17 cellular contexts compared by ENCODE assay signal in the genomic region with DNA sequence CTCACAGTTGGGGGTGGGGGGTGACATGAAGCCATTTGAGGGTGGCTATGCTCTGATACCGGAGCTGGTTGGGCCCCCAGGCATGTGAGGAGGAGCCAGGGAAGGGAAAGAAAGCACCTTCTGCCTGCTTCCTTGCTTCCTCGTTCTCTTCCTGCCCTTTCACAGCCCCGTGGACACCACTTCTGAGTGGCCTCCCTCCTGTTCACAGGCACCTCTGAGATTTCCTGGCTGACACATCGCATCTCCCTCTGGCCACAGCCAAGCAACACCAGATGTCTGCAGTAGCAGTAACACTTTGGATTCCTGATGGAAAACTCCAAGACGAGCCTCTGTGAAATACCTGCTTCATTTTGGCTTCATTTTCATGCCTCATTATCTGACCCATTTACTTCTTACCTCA.
DNase-seq lines count a peak whose midpoint lies in the region; ATAC-seq and TF ChIP-seq lines count a peak whose summit lies in the region.
"Had no signal": no experiment of that assay in that cellular context is flagged by ENCODE, and none has a peak within 500 bp of the region (broad histone marks: within the 10 kb centered on the region; RNA-seq: fewer than 3 reads in every experiment).

No MANE protein-coding gene starts in this region.

- peaks cover 8% of the 10 kb centered on the region for H3K36me3 Mint-ChIP-seq in endothelial cell (ENCODE audit: low read depth, unreplicated experiment)

- POLR2A ChIA-PET in HEK293 (lab: Yijun Ruan, JAX): no interaction called here

- CTCF ChIA-PET in HEK293 (lab: Yijun Ruan, JAX): no interaction called here

- H3K27ac Mint-ChIP-seq in endothelial cell (ENCODE audit: unreplicated experiment): peak overlapping the region; percentile 13
- H3K27ac Mint-ChIP-seq: activated CD4-positive, alpha-beta T cell treated with anti-CD3 and anti-CD28 coated beads for 36 hours; HFFc6 had no signal

- H3K36me3 ChIP-seq in HEK293 (ENCODE audit: control insufficient read depth in 2 of 2, insufficient read depth in 1 of 2, low read length in 2 of 2): no peaks in the 10 kb centered on the region
- no peaks in the 10 kb centered on the region for H3K36me3 ChIP-seq in effector memory CD4-positive, alpha-beta T cell (ENCODE audit: control insufficient read depth, insufficient read depth, low read length)
- H3K36me3 ChIP-seq: Peyer's patch, transverse colon had no signal

- no peak overlapping the region for H3K4me3 Mint-ChIP-seq in endothelial cell (ENCODE audit: unreplicated experiment)
- H3K4me3 Mint-ChIP-seq: activated CD4-positive, alpha-beta T cell treated with anti-CD3 and anti-CD28 coated beads for 36 hours; HFFc6 had no signal

- peaks cover 30% of the 10 kb centered on the region for H3K4me1 Mint-ChIP-seq in endothelial cell (ENCODE audit: unreplicated experiment)
- H3K4me1 Mint-ChIP-seq: activated CD4-positive, alpha-beta T cell treated with anti-CD3 and anti-CD28 coated beads for 36 hours had no signal

- no peaks in the 10 kb centered on the region for H3K9me3 ChIP-seq in HEK293 (ENCODE audit: control insufficient read depth, insufficient read depth, low read depth, low read length)
- H3K9me3 ChIP-seq in effector memory CD4-positive, alpha-beta T cell (ENCODE audit: control insufficient read depth, low read length): no peaks in the 10 kb centered on the region
- H3K9me3 ChIP-seq: Peyer's patch, transverse colon had no signal

- H3K9me3 Mint-ChIP-seq in endothelial cell (ENCODE audit: unreplicated experiment): no peaks in the 10 kb centered on the region
- H3K9me3 Mint-ChIP-seq: HFFc6 had no signal

- DNase-seq in AG10803 (ENCODE audit: low read depth) (peak; percentile 34), endothelial cell (ENCODE audit: low spot score) (no peak), retina (peak; percentile 19), NOMO-1 treated with dmso at 0.1 percent for 144 hours (lab: John Stamatoyannopoulos, UW; ENCODE audit: unreplicated experiment) (no peak)
- DNase-seq in stimulated activated naive CD4-positive, alpha-beta T cell (lab: John Stamatoyannopoulos, UW): no peak
- DNase-seq in effector memory CD4-positive, alpha-beta T cell: no peak
- DNase-seq: activated CD4-positive, alpha-beta T cell treated with anti-CD3 and anti-CD28 coated beads for 36 hours; effector CD8-positive, alpha-beta T cell; GF-D8; HFFc6; NCI-H1436; NCI-H2171 treated with DMSO at 0.1 percent for 48 hours; NCI-H82; Peyer's patch; transverse colon had no signal

- H3K4me3 ChIP-seq in AG10803 (ENCODE audit: low read length) (no peak overlapping the region), HEK293 (ENCODE audit: low read depth, low read length) (no peak overlapping the region)
- no peak overlapping the region for H3K4me3 ChIP-seq in effector memory CD4-positive, alpha-beta T cell (ENCODE audit: insufficient read depth, low read depth, low read length, poor library complexity, severe bottlenecking)
- H3K4me3 ChIP-seq: Peyer's patch, transverse colon had no signal

- peaks cover 2% of the 10 kb centered on the region for H3K27me3 Mint-ChIP-seq in endothelial cell (ENCODE audit: unreplicated experiment)
- H3K27me3 Mint-ChIP-seq: activated CD4-positive, alpha-beta T cell treated with anti-CD3 and anti-CD28 coated beads for 36 hours had no signal

- no peaks in the 10 kb centered on the region for H3K27me3 ChIP-seq in effector memory CD4-positive, alpha-beta T cell (replicated peaks; ENCODE audit: control insufficient read depth, insufficient read depth, low read length, poor library complexity, severe bottlenecking)
- H3K27me3 ChIP-seq: Peyer's patch, transverse colon had no signal

- TF ChIP-seq CTCF in AG10803 (conservative IDR thresholded peaks at IDR 0.05; ENCODE audit: low read length) (no peak), HEK293 (tag by site-specific recombination; IDR thresholded peaks at IDR 0.05) (no peak), endothelial cell (IDR thresholded peaks at IDR 0.05; ENCODE audit: unreplicated experiment) (no peak)

- H3K27ac ChIP-seq in HEK293 (ENCODE audit: extremely low read depth, low read depth, low read length): no peak overlapping the region
- H3K27ac ChIP-seq in effector memory CD4-positive, alpha-beta T cell (ENCODE audit: insufficient read depth, low read length, poor library complexity, severe bottlenecking): no peak overlapping the region
- H3K27ac ChIP-seq: Peyer's patch, transverse colon had no signal

- no peak for ATAC-seq in GM21528 (IDR thresholded peaks at IDR 0.05; ENCODE audit: low FRiP score, unreplicated experiment)
- ATAC-seq: activated CD4-positive, alpha-beta T cell treated with anti-CD3 and anti-CD28 coated beads for 36 hours had no signal

- no peaks in the 10 kb centered on the region for H3K4me1 ChIP-seq in HEK293 (ENCODE audit: control insufficient read depth, insufficient read depth, low read length)
- no peaks in the 10 kb centered on the region for H3K4me1 ChIP-seq in effector memory CD4-positive, alpha-beta T cell (ENCODE audit: control insufficient read depth, insufficient read depth, low read length, poor library complexity, severe bottlenecking)
- H3K4me1 ChIP-seq: Peyer's patch had no signal

TF ChIP-seq in HEK293, 187 proteins besides CTCF, POLR2A, EP300 and RAD21:
- TF ChIP-seq, protein P1, sequence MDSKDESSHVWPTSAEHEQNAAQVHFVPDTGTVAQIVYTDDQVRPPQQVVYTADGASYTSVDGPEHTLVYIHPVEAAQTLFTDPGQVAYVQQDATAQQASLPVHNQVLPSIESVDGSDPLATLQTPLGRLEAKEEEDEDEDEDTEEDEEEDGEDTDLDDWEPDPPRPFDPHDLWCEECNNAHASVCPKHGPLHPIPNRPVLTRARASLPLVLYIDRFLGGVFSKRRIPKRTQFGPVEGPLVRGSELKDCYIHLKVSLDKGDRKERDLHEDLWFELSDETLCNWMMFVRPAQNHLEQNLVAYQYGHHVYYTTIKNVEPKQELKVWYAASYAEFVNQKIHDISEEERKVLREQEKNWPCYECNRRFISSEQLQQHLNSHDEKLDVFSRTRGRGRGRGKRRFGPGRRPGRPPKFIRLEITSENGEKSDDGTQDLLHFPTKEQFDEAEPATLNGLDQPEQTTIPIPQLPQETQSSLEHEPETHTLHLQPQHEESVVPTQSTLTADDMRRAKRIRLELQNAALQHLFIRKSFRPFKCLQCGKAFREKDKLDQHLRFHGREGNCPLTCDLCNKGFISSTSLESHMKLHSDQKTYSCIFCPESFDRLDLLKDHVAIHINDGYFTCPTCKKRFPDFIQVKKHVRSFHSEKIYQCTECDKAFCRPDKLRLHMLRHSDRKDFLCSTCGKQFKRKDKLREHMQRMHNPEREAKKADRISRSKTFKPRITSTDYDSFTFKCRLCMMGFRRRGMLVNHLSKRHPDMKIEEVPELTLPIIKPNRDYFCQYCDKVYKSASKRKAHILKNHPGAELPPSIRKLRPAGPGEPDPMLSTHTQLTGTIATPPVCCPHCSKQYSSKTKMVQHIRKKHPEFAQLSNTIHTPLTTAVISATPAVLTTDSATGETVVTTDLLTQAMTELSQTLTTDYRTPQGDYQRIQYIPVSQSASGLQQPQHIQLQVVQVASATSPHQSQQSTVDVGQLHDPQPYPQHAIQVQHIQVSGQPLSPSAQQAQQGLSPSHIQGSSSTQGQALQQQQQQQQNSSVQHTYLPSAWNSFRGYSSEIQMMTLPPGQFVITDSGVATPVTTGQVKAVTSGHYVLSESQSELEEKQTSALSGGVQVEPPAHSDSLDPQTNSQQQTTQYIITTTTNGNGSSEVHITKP (tag by site-specific recombination; IDR thresholded peaks at IDR 0.05): 0 out of 2 replicates have a peak, but pooled peaks have one; percentile 16
- no peak for TF ChIP-seq ZNF654 (tag by site-specific recombination; IDR thresholded peaks at IDR 0.05; ENCODE audit: low read depth)
- TF ChIP-seq YY1 (tag by site-specific recombination; IDR thresholded peaks at IDR 0.05): no peak
- no peak for TF ChIP-seq HOXD13 (CRISPR knock-in tag; IDR thresholded peaks at IDR 0.05; ENCODE audit: borderline replicate concordance)
- TF ChIP-seq OSR2 (tag by site-specific recombination; IDR thresholded peaks at IDR 0.05): no peak
- TF ChIP-seq ZNF37A (tag by site-specific recombination; IDR thresholded peaks at IDR 0.05): no peak

Comparison
In these comparisons a context has a peak if more than half of its experiments do, and no peak if none do; other contexts are left out.
1. DNase-seq: peak in AG10803 (single experiment) and retina (single experiment); none in endothelial cell (single experiment), stimulated activated naive CD4-positive, alpha-beta T cell (0 of 6), NOMO-1 treated with dmso at 0.1 percent for 144 hours (single experiment) and effector memory CD4-positive, alpha-beta T cell (0 of 3).